ENCODE assay signal across 12 cellular contexts in the genomic region with DNA sequence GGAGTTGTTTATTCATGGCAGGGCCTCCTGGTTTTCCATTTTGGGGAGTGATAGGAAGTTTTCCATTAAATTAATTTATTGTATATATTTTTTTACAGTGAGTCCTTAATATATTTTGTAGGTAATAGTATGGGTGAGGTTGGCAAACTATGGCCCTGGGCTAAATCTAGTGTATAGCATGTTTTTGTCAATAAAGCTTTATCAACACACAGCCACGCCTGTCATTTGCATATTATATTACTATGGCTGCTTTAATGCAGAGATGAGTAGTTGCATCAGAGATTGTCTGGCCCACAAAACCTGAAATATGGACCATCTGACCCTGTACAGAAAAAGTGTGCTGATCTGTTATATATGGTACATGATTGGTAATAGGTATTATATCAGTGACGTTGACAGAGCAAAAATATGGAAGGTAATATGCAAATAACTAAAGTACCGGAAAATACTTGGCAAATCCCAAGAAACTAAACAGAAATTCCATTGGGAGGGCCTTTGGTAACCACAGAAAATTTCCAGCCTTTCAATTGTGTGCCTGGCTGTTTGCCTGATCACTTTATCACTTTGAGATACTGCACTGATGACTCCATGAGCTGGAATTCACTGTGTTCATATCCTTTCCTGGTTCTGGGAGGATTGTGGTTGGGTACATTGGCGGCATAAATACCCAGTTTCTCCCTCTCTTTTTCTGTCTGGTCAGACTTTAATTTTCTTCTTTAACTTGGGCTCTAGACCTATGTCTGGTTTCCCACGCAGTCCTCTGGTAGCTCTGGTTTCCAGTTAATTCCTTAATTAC.
DNase-seq lines count a peak whose midpoint lies in the region; FAIRE-seq and TF ChIP-seq lines count a peak whose summit lies in the region.
"Had no signal": no experiment of that assay in that cellular context is flagged by ENCODE, and none has a peak within 500 bp of the region (broad histone marks: within the 10 kb centered on the region; RNA-seq: fewer than 3 reads in every experiment).

No MANE protein-coding gene starts in this region.

- H3K27me3 ChIP-seq in breast epithelium (no peaks in the 10 kb centered on the region), astrocyte (ENCODE audit: insufficient read depth, low read length) (no peaks in the 10 kb centered on the region), Peyer's patch (no peaks in the 10 kb centered on the region)

- intact Hi-C loops in MCF 10A (cut with micrococcal nuclease) (no loop called here), breast epithelium (cut with DNase I; ENCODE audit: low total_unique reads) (no loop called here)

- no peak for TF ChIP-seq POLR2A in breast epithelium (IDR thresholded peaks at IDR 0.05)
- no peak for TF ChIP-seq POLR2A in Peyer's patch (IDR thresholded peaks at IDR 0.05)

- CTCF ChIA-PET in MCF 10A (lab: Yijun Ruan, JAX) = no interaction called here

- BruUV-seq in MCF 10A (replicated peaks; lab: Mats Ljungman, UMichigan) = no TSS peak

- H3K36me3 ChIP-seq in breast epithelium = no peaks in the 10 kb centered on the region
- no peaks in the 10 kb centered on the region for H3K36me3 ChIP-seq in astrocyte (ENCODE audit: insufficient read depth, low read length)
- H3K36me3 ChIP-seq in Peyer's patch = no peaks in the 10 kb centered on the region

- H3K4me3 ChIP-seq in breast epithelium (no peak overlapping the region), astrocyte (ENCODE audit: insufficient read depth, low read depth, low read length) (no peak overlapping the region), Peyer's patch (no peak overlapping the region)
- H3K4me3 ChIP-seq: A549 had no signal

- H3K4me1 ChIP-seq in breast epithelium (no peaks in the 10 kb centered on the region), astrocyte (ENCODE audit: insufficient read depth, low read length) (peaks cover 33% of the 10 kb centered on the region), Peyer's patch (peaks cover 0 to 7% (median 3%) of the 10 kb centered on the region in 4 donors)
- H3K4me1 ChIP-seq: A549 had no signal

- no peaks in the 10 kb centered on the region for H3K9me3 ChIP-seq in breast epithelium
- peaks cover 10% of the 10 kb centered on the region for H3K9me3 ChIP-seq in astrocyte (ENCODE audit: insufficient read depth, low read depth, low read length)
- no peaks in the 10 kb centered on the region for H3K9me3 ChIP-seq in Peyer's patch

- no peaks in the 10 kb centered on the region for H4K20me1 ChIP-seq in astrocyte (ENCODE audit: insufficient read depth, low read length)

- H2AFZ ChIP-seq in astrocyte (ENCODE audit: low read depth, low read length) = peak overlapping the region; percentile 38

- H3K4me3 Mint-ChIP-seq in MCF 10A (ENCODE audit: unreplicated experiment) (no peak overlapping the region), astrocyte (ENCODE audit: unreplicated experiment) (no peak overlapping the region)
- no peak overlapping the region for H3K4me3 Mint-ChIP-seq in activated naive CD8-positive, alpha-beta T cell treated with anti-CD3 and anti-CD28 coated beads for 36 hours

- peak overlapping the region; percentile 66 for H3K4me2 ChIP-seq in astrocyte (ENCODE audit: low read length)
- H3K4me2 ChIP-seq: A549 had no signal

- FAIRE-seq in astrocyte (lab: Jason Lieb, UNC) (peak; percentile 100), urothelium cell line (lab: Jason Lieb, UNC) (peak; percentile 23)
- FAIRE-seq: A549 had no signal

- POLR2A ChIA-PET in MCF 10A (lab: Yijun Ruan, JAX) = interaction anchor here (1.2 kb wide), 1 partner anchor 10 kb away, joined by 5 read pairs; no protein-coding TSS in a partner anchor

- peaks cover 20% of the 10 kb centered on the region for H3K4me1 Mint-ChIP-seq in MCF 10A (ENCODE audit: insufficient read depth, unreplicated experiment)
- peaks cover 34% of the 10 kb centered on the region for H3K4me1 Mint-ChIP-seq in astrocyte (ENCODE audit: low read depth, unreplicated experiment)
- no peaks in the 10 kb centered on the region for H3K4me1 Mint-ChIP-seq in activated naive CD8-positive, alpha-beta T cell treated with anti-CD3 and anti-CD28 coated beads for 36 hours

- peak overlapping the region; percentile 67 for H3K9ac ChIP-seq in astrocyte (ENCODE audit: low read length)

- DNase-seq in MCF 10A (ENCODE audit: unreplicated experiment) = peak; percentile 22
- no peak for DNase-seq in breast epithelium (ENCODE audit: low spot score in 2 of 2)
- DNase-seq in astrocyte (ENCODE audit: low read depth) = peak; percentile 98
- DNase-seq in islet precursor cell = peak; percentile 75
- peak; percentile 79 for DNase-seq in urothelium cell line (ENCODE audit: low spot score)
- no peak for DNase-seq in Peyer's patch
- DNase-seq in hippocampal formation (lab: John Stamatoyannopoulos, UW) = no peak
- DNase-seq in activated naive CD8-positive, alpha-beta T cell treated with anti-CD3 and anti-CD28 coated beads for 36 hours = no peak
- DNase-seq: activated naive CD4-positive, alpha-beta T cell; GF-D8; left ventricle myocardium superior had no signal

- peak overlapping the region; percentile 75 for H3K27ac Mint-ChIP-seq in MCF 10A (ENCODE audit: low read depth, unreplicated experiment)
- H3K27ac Mint-ChIP-seq in astrocyte (ENCODE audit: unreplicated experiment) = peak overlapping the region; percentile 93
- H3K27ac Mint-ChIP-seq in activated naive CD8-positive, alpha-beta T cell treated with anti-CD3 and anti-CD28 coated beads for 36 hours = no peak overlapping the region

- TF ChIP-seq CTCF in MCF 10A (IDR thresholded peaks at IDR 0.05; ENCODE audit: unreplicated experiment) = no peak
- TF ChIP-seq CTCF in breast epithelium (IDR thresholded peaks at IDR 0.05) = no peak
- no peak for TF ChIP-seq CTCF in astrocyte (IDR thresholded peaks at IDR 0.05; ENCODE audit: insufficient read depth, low read depth, low read length)
- TF ChIP-seq CTCF in Peyer's patch (IDR thresholded peaks at IDR 0.05) = no peak

- H3K27me3 Mint-ChIP-seq in MCF 10A (ENCODE audit: insufficient read depth, unreplicated experiment) (peaks cover 2% of the 10 kb centered on the region), astrocyte (ENCODE audit: low read depth, unreplicated experiment) (peaks cover 2% of the 10 kb centered on the region)
- H3K27me3 Mint-ChIP-seq in activated naive CD8-positive, alpha-beta T cell treated with anti-CD3 and anti-CD28 coated beads for 36 hours = peaks cover 3% of the 10 kb centered on the region

- H3K27ac ChIP-seq in breast epithelium (no peak overlapping the region), astrocyte (ENCODE audit: low read depth, low read length) (peak overlapping the region; percentile 89), Peyer's patch (peak overlapping the region in 1 of 4 donors; percentile 9)
- H3K27ac ChIP-seq: A549 had no signal

- H3K79me2 ChIP-seq in astrocyte (ENCODE audit: insufficient read depth, low read length) = no peaks in the 10 kb centered on the region

- H3K36me3 Mint-ChIP-seq in MCF 10A (ENCODE audit: insufficient read depth, unreplicated experiment) (peaks cover 6% of the 10 kb centered on the region), astrocyte (ENCODE audit: low read depth, unreplicated experiment) (no peaks in the 10 kb centered on the region)
- no peaks in the 10 kb centered on the region for H3K36me3 Mint-ChIP-seq in activated naive CD8-positive, alpha-beta T cell treated with anti-CD3 and anti-CD28 coated beads for 36 hours

- peaks cover 24% of the 10 kb centered on the region for H3K9me3 Mint-ChIP-seq in MCF 10A (ENCODE audit: unreplicated experiment)
- H3K9me3 Mint-ChIP-seq in astrocyte (ENCODE audit: unreplicated experiment) = peaks cover 19% of the 10 kb centered on the region
- peaks cover 8% of the 10 kb centered on the region for H3K9me3 Mint-ChIP-seq in activated naive CD8-positive, alpha-beta T cell treated with anti-CD3 and anti-CD28 coated beads for 36 hours

Comparison
In these comparisons a context has a peak if more than half of its experiments do, and no peak if none do; other contexts are left out.
1. DNase-seq: peak in MCF 10A (single experiment), astrocyte (single experiment), islet precursor cell (single experiment) and urothelium cell line (single experiment); none in breast epithelium (0 of 2), Peyer's patch (0 of 3), hippocampal formation (0 of 2) and activated naive CD8-positive, alpha-beta T cell treated with anti-CD3 and anti-CD28 coated beads for 36 hours (single experiment).